In the genomic region with DNA sequence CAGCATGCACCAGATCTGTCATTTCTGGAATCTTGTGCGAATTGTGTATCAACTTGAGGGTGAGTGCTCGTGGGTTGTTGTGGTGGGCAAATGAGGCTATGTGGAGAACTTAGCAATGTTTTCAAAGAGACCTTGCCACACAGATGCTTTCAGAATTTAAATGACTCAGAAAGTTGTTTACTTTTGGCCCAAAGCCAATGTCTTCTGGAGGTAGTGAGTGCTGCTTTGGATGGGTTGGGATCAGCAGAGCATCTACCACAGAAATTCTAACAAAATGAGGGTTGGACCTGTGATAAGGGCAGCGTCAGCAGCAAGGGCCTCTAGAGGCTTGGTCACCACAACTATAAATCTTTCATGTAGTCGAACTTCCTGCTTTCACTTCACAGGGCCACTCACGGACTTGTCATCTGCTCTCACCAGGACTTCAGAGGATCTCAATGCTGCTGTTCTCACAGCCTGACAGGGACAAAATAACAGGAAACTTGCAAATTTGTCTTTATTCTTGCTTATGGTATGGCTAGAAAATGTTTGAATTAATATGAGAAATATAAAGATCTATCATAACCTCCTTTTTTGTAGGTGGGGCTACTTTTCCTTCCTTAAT, we compare ENCODE assay signal across 8 cellular contexts.
A peak's percentile ranks its signal among the peaks of the same experiment; 100 is the strongest.
DNase-seq lines count a peak whose midpoint lies in the region; ATAC-seq and TF ChIP-seq lines count a peak whose summit lies in the region.

No MANE protein-coding gene starts in this region.

- intact Hi-C loops in Right ventricle myocardium superior (cut with DNase I) (no loop called here), Right ventricle myocardium inferior (cut with DNase I) (no loop called here)

- H3K27me3 ChIP-seq in upper lobe of left lung: no peaks in the 10 kb centered on the region

- DNase-seq in Right ventricle myocardium superior: no peak
- no peak for DNase-seq in Right ventricle myocardium inferior (ENCODE audit: missing footprints)
- peak; percentile 49 for DNase-seq in HK-2 (ENCODE audit: unreplicated experiment)
- DNase-seq in T-cell: peak in 1 of 34 experiments; percentile 9
- DNase-seq in hepatic stellate cell (ENCODE audit: low spot score): peak; percentile 58
- DNase-seq in upper lobe of left lung: peak in 1 of 2 donors; percentile 63
- DNase-seq in caudate nucleus (lab: John Stamatoyannopoulos, UW): no peak

- TF ChIP-seq CTCF in upper lobe of left lung (IDR thresholded peaks at IDR 0.05): no peak

- 20 to 37% methylated on average over 4 to 5 of the region's 5 CpGs for WGBS in upper lobe of left lung, 2 donors

- peaks cover 37 to 47% (median 42%) of the 10 kb centered on the region in 4 donors for H3K4me1 ChIP-seq in upper lobe of left lung

- peak overlapping the region in 2 of 4 donors; percentile 30 to 32 for H3K27ac ChIP-seq in upper lobe of left lung
- H3K27ac ChIP-seq in caudate nucleus (ENCODE audit: low read depth, low read length): no peak overlapping the region

- H3K36me3 ChIP-seq in upper lobe of left lung: no peaks in the 10 kb centered on the region

- peak overlapping the region in 2 of 3 donors; percentile 14 to 50 for H3K4me3 Mint-ChIP-seq in T-cell

- peaks cover 0 to 1% of the 10 kb centered on the region in 2 donors for H3K27me3 Mint-ChIP-seq in T-cell

- CTCF ChIA-PET in T-cell (lab: Charles Lee): no interaction called here

- H3K9me3 ChIP-seq in upper lobe of left lung: no peaks in the 10 kb centered on the region

- H3K27ac Mint-ChIP-seq in T-cell: peak overlapping the region in 1 of 2 donors; percentile 54

- ATAC-seq in Right ventricle myocardium superior (ENCODE audit: poor library complexity) (peak; percentile 50), Right ventricle myocardium inferior (no peak), GM21529 (IDR thresholded peaks at IDR 0.05; ENCODE audit: unreplicated experiment) (peak; percentile 87), T-cell (replicated peaks in 1 of 4) (peak in 3 of 4 experiments; percentile 13 to 51 (median 38)), upper lobe of left lung (ENCODE audit: low FRiP score in 2 of 2) (peak; percentile 60 to 66)

- H3K36me3 Mint-ChIP-seq in T-cell: no peaks in the 10 kb centered on the region

- H3K4me3 ChIP-seq in upper lobe of left lung: no peak overlapping the region

- peak in 1 of 4 donors; percentile 32 for TF ChIP-seq POLR2A in upper lobe of left lung (IDR thresholded peaks at IDR 0.05)

- TF ChIP-seq EP300 in upper lobe of left lung (IDR thresholded peaks at IDR 0.05): no peak

- peaks cover 6 to 15% (median 13%) of the 10 kb centered on the region in 3 donors for H3K4me1 Mint-ChIP-seq in T-cell

- no peaks in the 10 kb centered on the region for H3K9me3 Mint-ChIP-seq in T-cell

- POLR2A ChIA-PET in T-cell (lab: Charles Lee): no interaction called here

Comparison
In these comparisons a context has a peak if more than half of its experiments do, and no peak if none do; other contexts are left out.
1. DNase-seq: peak in HK-2 (single experiment) and hepatic stellate cell (single experiment); none in Right ventricle myocardium superior (single experiment), Right ventricle myocardium inferior (single experiment) and caudate nucleus (0 of 61).